Comparison of ENCODE assay signal across 23 cellular contexts in genomic region chr18:31161757-31162418, GRCh38. TPM values are rescaled to one million over a fixed set of nuclear protein-coding genes. Genes with fewer than 3 reads are reported as not detected.
A peak's percentile ranks its signal among the peaks of the same experiment; 100 is the strongest.
DNase-seq lines count a peak whose midpoint lies in the region; ATAC-seq and TF ChIP-seq lines count a peak whose summit lies in the region.
"Had no signal": no experiment of that assay in that cellular context is flagged by ENCODE, and none has a peak within 500 bp of the region (broad histone marks: within the 10 kb centered on the region; RNA-seq: fewer than 3 reads in every experiment).

No MANE protein-coding gene starts in this region.

- TF ChIP-seq CTCF in osteocyte (IDR thresholded peaks at IDR 0.05) (no peak), BE2C (IDR thresholded peaks at IDR 0.05; ENCODE audit: low read depth, low read length) (no peak)

- no peaks in the 10 kb centered on the region for H3K4me1 ChIP-seq in right cardiac atrium (ENCODE audit: control insufficient read depth, insufficient read depth, low read length)
- H3K4me1 ChIP-seq in BE2C: no peaks in the 10 kb centered on the region
- H3K4me1 ChIP-seq: left lung, spleen had no signal

- H3K9me3 ChIP-seq in right cardiac atrium (ENCODE audit: control insufficient read depth, low read length) (no peaks in the 10 kb centered on the region), BE2C (no peaks in the 10 kb centered on the region)
- H3K9me3 ChIP-seq: left lung had no signal

- H3K36me3 ChIP-seq in BE2C: no peaks in the 10 kb centered on the region
- H3K36me3 ChIP-seq: left lung, spleen had no signal

- no peak for DNase-seq in right cardiac atrium
- DNase-seq in cardiac septum (ENCODE audit: low spot score): no peak
- DNase-seq in activated naive CD8-positive, alpha-beta T cell treated with anti-CD3 and anti-CD28 coated beads, Interleukin-2, amount 50 U/mL, for 24 hours: no peak
- peak; percentile 1 for DNase-seq in kidney tubule cell (ENCODE audit: low spot score)
- DNase-seq in osteocyte (ENCODE audit: extremely low spot score, unreplicated experiment): no peak
- DNase-seq in NCI-H2171 treated with DMSO at 0.1 percent for 48 hours (lab: John Stamatoyannopoulos, UW): no peak
- no peak for DNase-seq in BE2C
- DNase-seq: activated CD4-positive, alpha-beta T cell treated with anti-CD3 and anti-CD28 coated beads, Interleukin-2, amount 50 U/mL, for 1 hour; GF-D8; head of caudate nucleus; KG1; left lung; MV-4-11; NCI-H1694; NCI-H2227 treated with DMSO at 0.1 percent for 48 hours; NCI-H774; PC-3; SIG-M5; spleen; T-helper 1 cell had no signal

- no peak for ATAC-seq in right cardiac atrium
- ATAC-seq in activated naive CD8-positive, alpha-beta T cell treated with anti-CD3 and anti-CD28 coated beads, Interleukin-2, amount 50 U/mL, for 24 hours: no peak
- no peak for ATAC-seq in GM19035 (IDR thresholded peaks at IDR 0.05; ENCODE audit: unreplicated experiment)
- ATAC-seq: left lung, PC-3 had no signal

- H3K4me3 ChIP-seq in right cardiac atrium (ENCODE audit: low read length) (no peak overlapping the region), BE2C (ENCODE audit: low read depth, low read length) (no peak overlapping the region)
- H3K4me3 ChIP-seq: left lung, spleen had no signal

- H3K4me1 Mint-ChIP-seq in activated naive CD8-positive, alpha-beta T cell treated with anti-CD3 and anti-CD28 coated beads, Interleukin-2, amount 50 U/mL, for 24 hours: peaks cover 8% of the 10 kb centered on the region
- no peaks in the 10 kb centered on the region for H3K4me1 Mint-ChIP-seq in osteocyte (ENCODE audit: unreplicated experiment)

- no peaks in the 10 kb centered on the region for H3K36me3 Mint-ChIP-seq in activated naive CD8-positive, alpha-beta T cell treated with anti-CD3 and anti-CD28 coated beads, Interleukin-2, amount 50 U/mL, for 24 hours (ENCODE audit: low read depth)
- no peaks in the 10 kb centered on the region for H3K36me3 Mint-ChIP-seq in osteocyte (ENCODE audit: unreplicated experiment)

- peak overlapping the region; percentile 59 for H3K4me3 Mint-ChIP-seq in activated naive CD8-positive, alpha-beta T cell treated with anti-CD3 and anti-CD28 coated beads, Interleukin-2, amount 50 U/mL, for 24 hours
- H3K4me3 Mint-ChIP-seq in osteocyte (ENCODE audit: unreplicated experiment): no peak overlapping the region
- H3K4me3 Mint-ChIP-seq: dendritic cell treated with granulocyte-macrophage colony-stimulating factor and Interleukin-4, amounts not matched to agents 40 ng/mL and 50 ng/mL, for 4 days had no signal

- intact Hi-C loops in right cardiac atrium (cut with DNase I): no loop called here
- intact Hi-C loops in cardiac septum (cut with DNase I): no loop called here

- H3K27me3 ChIP-seq in right cardiac atrium (ENCODE audit: control insufficient read depth, insufficient read depth) (no peaks in the 10 kb centered on the region), BE2C (no peaks in the 10 kb centered on the region)
- H3K27me3 ChIP-seq: left lung, spleen had no signal

- no peaks in the 10 kb centered on the region for H3K9me3 Mint-ChIP-seq in activated naive CD8-positive, alpha-beta T cell treated with anti-CD3 and anti-CD28 coated beads, Interleukin-2, amount 50 U/mL, for 24 hours
- no peaks in the 10 kb centered on the region for H3K9me3 Mint-ChIP-seq in osteocyte (ENCODE audit: unreplicated experiment)
- H3K9me3 Mint-ChIP-seq: dendritic cell treated with granulocyte-macrophage colony-stimulating factor and Interleukin-4, amounts not matched to agents 40 ng/mL and 50 ng/mL, for 4 days had no signal

- H3K27ac Mint-ChIP-seq in activated naive CD8-positive, alpha-beta T cell treated with anti-CD3 and anti-CD28 coated beads, Interleukin-2, amount 50 U/mL, for 24 hours: peak overlapping the region; percentile 73
- no peak overlapping the region for H3K27ac Mint-ChIP-seq in osteocyte (ENCODE audit: unreplicated experiment)
- H3K27ac Mint-ChIP-seq: dendritic cell treated with granulocyte-macrophage colony-stimulating factor and Interleukin-4, amounts not matched to agents 40 ng/mL and 50 ng/mL, for 4 days had no signal

- H3K27ac ChIP-seq in right cardiac atrium (ENCODE audit: low read length): peak overlapping the region; percentile 59
- H3K27ac ChIP-seq: left lung, spleen had no signal

- no peaks in the 10 kb centered on the region for H3K27me3 Mint-ChIP-seq in activated naive CD8-positive, alpha-beta T cell treated with anti-CD3 and anti-CD28 coated beads, Interleukin-2, amount 50 U/mL, for 24 hours
- peaks cover 24% of the 10 kb centered on the region for H3K27me3 Mint-ChIP-seq in osteocyte (ENCODE audit: unreplicated experiment)
- H3K27me3 Mint-ChIP-seq: dendritic cell treated with granulocyte-macrophage colony-stimulating factor and Interleukin-4, amounts not matched to agents 40 ng/mL and 50 ng/mL, for 4 days had no signal

- WGBS in right cardiac atrium: 53% methylated on average over 2 of the region's 2 CpGs

RNA-seq across cellular contexts. Expression of gene DSC1, which starts 0.8 kb away (rescaled TPM):
- total RNA-seq in right cardiac atrium: 10 to 100 TPM; 31.9 to 87.5 (median 53.6) TPM
- 8.9 TPM for polyA plus RNA-seq in right cardiac atrium
- total RNA-seq in cardiac septum: 10.0 TPM
- total RNA-seq in osteocyte: not detected in 2 replicates
- polyA plus RNA-seq in BE2C (2012; ENCODE audit: insufficient read depth, insufficient read length, low read depth): not detected
- total RNA-seq: HT-29, left lung, PC-3 had no signal
- polyA plus RNA-seq: spleen had no signal

RNA-seq across cellular contexts. Expression of gene DSC2, which starts 59.7 kb away (rescaled TPM):
- total RNA-seq in right cardiac atrium (10 to 100 TPM; 20.1 to 24.5 (median 21.0) TPM), cardiac septum (26.7 TPM), osteocyte (1.2 and 1.6 TPM in 2 replicates)
- polyA plus RNA-seq in right cardiac atrium: 6.6 TPM
- not detected for polyA plus RNA-seq in BE2C (2012; ENCODE audit: insufficient read depth, insufficient read length, low read depth)

Comparison
In these comparisons a context has a peak if more than half of its experiments do, and no peak if none do; other contexts are left out.
1. RNA of gene DSC1, which starts 0.8 kb away (total RNA-seq): 31.9 to 87.5 TPM in right cardiac atrium and 10.0 TPM in cardiac septum (single experiment); not detected in osteocyte; every median in the first group is over 10 times any median in the second.